In genomic region chr9:132427015-132427414, GRCh38 we compare ENCODE assay signal across 9 cellular contexts. TPM values are rescaled to one million over a fixed set of nuclear protein-coding genes. Genes with fewer than 3 reads are reported as not detected.
"Had no signal": no experiment of that assay in that cellular context is flagged by ENCODE, and none has a peak within 500 bp of the region (broad histone marks: within the 10 kb centered on the region; RNA-seq: fewer than 3 reads in every experiment).

No MANE protein-coding gene starts in this region.

- H3K9ac ChIP-seq: KMS-11 had no signal

- DNase-seq: GOT3, H7, HCEC 1CT, IMR-90, KBM-7 had no signal

- H3K27ac ChIP-seq: KMS-11 had no signal

- H3K4me2 ChIP-seq: KMS-11 had no signal

- FAIRE-seq: HTR-8/SVneo had no signal

RNA-seq across cellular contexts. Expression of gene CFAP77, which starts 17.0 kb away (rescaled TPM):
- total RNA-seq: H4, HT-29, IMR-90 had no signal
- polyA plus RNA-seq: IMR-90 had no signal
